ENCODE assay signal across 10 cellular contexts in genomic region chr6:53837875-53838806, GRCh38. TPM values are rescaled to one million over a fixed set of nuclear protein-coding genes. Genes with fewer than 3 reads are reported as not detected.
DNase-seq lines count a peak whose midpoint lies in the region; ATAC-seq, FAIRE-seq and TF ChIP-seq lines count a peak whose summit lies in the region.
"Had no signal": no experiment of that assay in that cellular context is flagged by ENCODE, and none has a peak within 500 bp of the region (broad histone marks: within the 10 kb centered on the region; RNA-seq: fewer than 3 reads in every experiment).

No MANE protein-coding gene starts in this region.

- H3K79me2 ChIP-seq in GM12878 (ENCODE audit: control insufficient read depth, insufficient read depth, low read length) = no peaks in the 10 kb centered on the region

- ATAC-seq in GM12878 = peak; percentile 69
- ATAC-seq in GM21423 (IDR thresholded peaks at IDR 0.05; ENCODE audit: unreplicated experiment) = no peak
- ATAC-seq: CD8-positive, alpha-beta T cell; natural killer cell had no signal

- CTCF ChIA-PET in GM12878 (lab: Yijun Ruan, JAX) = interaction anchor here (0.9 to 1.4 kb wide), 2 partner anchors 23 to 41 kb away, joined by 3 read pairs; no protein-coding TSS in a partner anchor

- POLR2A ChIA-PET in GM12878 (lab: Charles Lee) = no interaction called here

- H3K9me3 ChIP-seq in GM12878 (replicated peaks; ENCODE audit: control insufficient read depth, insufficient read depth, low read length) = no peaks in the 10 kb centered on the region; the same call in 2 of the 3 replicates
- no peaks in the 10 kb centered on the region for H3K9me3 ChIP-seq in muscle layer of colon (ENCODE audit: low read length)

- no peak overlapping the region for H2AFZ ChIP-seq in GM12878 (ENCODE audit: control insufficient read depth, low read depth, low read length)

- WGBS in GM12878 (ENCODE audit: insufficient coverage, insufficient replicate concordance, low lambda C conversion rate, missing lambda C conversion rate) = 0% methylated on average over 3 of the region's 3 CpGs

- no peaks in the 10 kb centered on the region for H4K20me1 ChIP-seq in GM12878 (ENCODE audit: control insufficient read depth, insufficient read depth)

- H3K27ac ChIP-seq in GM12878 (ENCODE audit: control insufficient read depth, insufficient read depth) (no peak overlapping the region), muscle layer of colon (ENCODE audit: low read depth, low read length) (peak overlapping the region; percentile 67)

- no peak overlapping the region for H3K4me2 ChIP-seq in GM12878 (ENCODE audit: control insufficient read depth, insufficient read depth)

- no peaks in the 10 kb centered on the region for H3K4me1 ChIP-seq in GM12878 (ENCODE audit: control insufficient read depth, insufficient read depth, low read length)
- H3K4me1 ChIP-seq in muscle layer of colon (ENCODE audit: insufficient read depth, low read length) = peaks cover 23% of the 10 kb centered on the region

- no peak for TF ChIP-seq CTCF in GM12878 (IDR thresholded peaks at IDR 0.05 in 2 of 3, conservative IDR thresholded peaks at IDR 0.05 in 1 of 3; ENCODE audit: control insufficient read depth in 2 of 3, extremely low read depth in 1 of 3, insufficient read depth in 1 of 3, low read depth in 3 of 3, low read length in 3 of 3)

- in situ Hi-C loops in GM12878 (cut with MboI) = no loop called here

- RAD21 ChIA-PET in GM12878 (lab: Charles Lee; ENCODE audit: unreplicated experiment) = no interaction called here

- no TSS peak for BruUV-seq in GM12878 (replicated peaks; lab: Mats Ljungman, UMichigan)

- no peak overlapping the region for H3K4me3 ChIP-seq in GM12878
- no peak overlapping the region for H3K4me3 ChIP-seq in muscle layer of colon (ENCODE audit: low read depth in 1 of 2, low read length in 2 of 2)

- no peaks in the 10 kb centered on the region for H3K27me3 ChIP-seq in GM12878 (replicated peaks in 1 of 2; ENCODE audit: control insufficient read depth in 2 of 2, insufficient read depth in 2 of 2, low read length in 1 of 2)
- no peaks in the 10 kb centered on the region for H3K27me3 ChIP-seq in muscle layer of colon (ENCODE audit: control insufficient read depth in 1 of 2, insufficient read depth in 2 of 2, low read length in 2 of 2)

- DNase-seq in COR-L47 (lab: John Stamatoyannopoulos, UW) (peak; percentile 38), NCI-H1105 (lab: John Stamatoyannopoulos, UW) (peak; percentile 61), GM12878 (ENCODE audit: low read depth, low spot score) (no peak), NCI-H1092 (lab: John Stamatoyannopoulos, UW) (no peak), LoVo (ENCODE audit: low spot score) (no peak)
- no peak for DNase-seq in stimulated activated naive CD4-positive, alpha-beta T cell treated with Interleukin-2 at 50 U/mL for 16 hours (lab: John Stamatoyannopoulos, UW)
- DNase-seq: CD8-positive, alpha-beta T cell; natural killer cell had no signal

- H3K36me3 ChIP-seq in GM12878 (ENCODE audit: control insufficient read depth in 2 of 2, insufficient read depth in 2 of 2, low read length in 1 of 2) (no peaks in the 10 kb centered on the region), muscle layer of colon (ENCODE audit: insufficient read depth, low read length) (no peaks in the 10 kb centered on the region)

- TF ChIP-seq EP300 in GM12878 (IDR thresholded peaks at IDR 0.05; ENCODE audit: borderline replicate concordance in 1 of 2, control insufficient read depth in 1 of 2, low read depth in 2 of 2, low read length in 2 of 2) = no peak

- SMC1A ChIA-PET in GM12878 (lab: Charles Lee; ENCODE audit: uncharacterized antibody, unreplicated experiment) = interaction anchor here (0.6 kb wide), 1 partner anchor 1139 kb away, joined by 3 read pairs; no protein-coding TSS in a partner anchor

- no peak for TF ChIP-seq POLR2A in GM12878 (IDR thresholded peaks at IDR 0.05; ENCODE audit: low read depth, low read length)

- intact Hi-C loops in GM12878 (cut with micrococcal nuclease; ENCODE audit: unreplicated experiment) = no loop called here

- no peak for FAIRE-seq in GM12878 (lab: Jason Lieb, UNC)

- H3K9ac ChIP-seq in GM12878 (ENCODE audit: control insufficient read depth, insufficient read depth, low read length) (no peak overlapping the region), muscle layer of colon (ENCODE audit: low read length) (no peak overlapping the region)

- no peak for TF ChIP-seq RAD21 in GM12878 (IDR thresholded peaks at IDR 0.05; ENCODE audit: insufficient read depth, low read depth, low read length)

TF ChIP-seq in GM12878, 131 proteins besides CTCF, POLR2A, EP300 and RAD21:
- TF ChIP-seq TBL1XR1 (IDR thresholded peaks at IDR 0.05; ENCODE audit: low read depth, low read length) (no peak), TCF12 (IDR thresholded peaks at IDR 0.05; ENCODE audit: low read depth, low read length) (no peak), POLR2AphosphoS2 (IDR thresholded peaks at IDR 0.05; ENCODE audit: low read depth, low read length) (no peak), SPI1 (IDR thresholded peaks at IDR 0.05; ENCODE audit: borderline replicate concordance, insufficient read depth, low read depth, low read length) (no peak)
TF ChIP-seq in GM12878: peak in this region for 0.

RNA-seq across cellular contexts. Expression of gene LRRC1, which starts 43.3 kb away (rescaled TPM):
- total RNA-seq in GM12878 (2013; cell fraction: nucleolus; rRNA removed) = 6.3 and 6.6 TPM in 2 replicates
- 0.79 and 0.87 TPM in 2 replicates for total RNA-seq in GM12878 (2014; rRNA removed)
- total RNA-seq in GM12878 (2014; rRNA removed; fragmentation: Illumina TruSeq; extraction: Trizol) = 0.72 and 0.78 TPM in 2 replicates
- total RNA-seq in GM12878 (2021) = 0.29 and 0.69 TPM in 2 replicates
- polyA plus RNA-seq in GM12878 (2011; ENCODE audit: low read depth) = 0.12 TPM
- polyA plus RNA-seq in GM12878 (2011; rRNA removed) = 9.3 and 10.4 TPM in 2 replicates
- polyA plus RNA-seq in GM12878 (2011; cell fraction: cytosol; rRNA removed) = 6.0 TPM in 2 replicates
- polyA plus RNA-seq in GM12878 (2011; cell fraction: nucleus; rRNA removed) = 26.0 and 27.7 TPM in 2 replicates
- polyA plus RNA-seq in GM12878 (2012) = 0.23 and 0.27 TPM in 2 replicates
- 0.48 and 0.57 TPM in 2 replicates for polyA plus RNA-seq in GM12878 (2014; fragmentation: Illumina TruSeq; extraction: Trizol)
- under 1 TPM; 0.35 to 0.89 TPM for polyA plus RNA-seq in GM12878 (2014; fragmentation: Nextera tagmentation; extraction: Ambion mirVana)
- 0.35 and 0.56 TPM in 2 replicates for polyA plus RNA-seq in GM12878 (2014; rRNA removed)
- under 1 TPM; 0.42 to 0.52 TPM for polyA plus RNA-seq in GM12878 (2016; fragmentation: Nextera tagmentation; extraction: Ambion mirVana)
- polyA minus RNA-seq in GM12878 (2011; rRNA and poly(A)+ RNA removed) = 7.2 and 11.3 TPM in 2 replicates
- polyA minus RNA-seq in GM12878 (2011; cell fraction: cytosol; rRNA and poly(A)+ RNA removed) = 2.4 and 2.7 TPM in 2 replicates
- polyA minus RNA-seq in GM12878 (2011; cell fraction: nucleus; rRNA and poly(A)+ RNA removed) = 12.2 and 14.1 TPM in 2 replicates

Comparison
In these comparisons a context has a peak if more than half of its experiments do, and no peak if none do; other contexts are left out.
1. DNase-seq: peak in COR-L47 (single experiment) and NCI-H1105 (single experiment); none in GM12878 (single experiment), stimulated activated naive CD4-positive, alpha-beta T cell treated with Interleukin-2 at 50 U/mL for 16 hours (single experiment), NCI-H1092 (single experiment) and LoVo (single experiment).